In the genomic region with DNA sequence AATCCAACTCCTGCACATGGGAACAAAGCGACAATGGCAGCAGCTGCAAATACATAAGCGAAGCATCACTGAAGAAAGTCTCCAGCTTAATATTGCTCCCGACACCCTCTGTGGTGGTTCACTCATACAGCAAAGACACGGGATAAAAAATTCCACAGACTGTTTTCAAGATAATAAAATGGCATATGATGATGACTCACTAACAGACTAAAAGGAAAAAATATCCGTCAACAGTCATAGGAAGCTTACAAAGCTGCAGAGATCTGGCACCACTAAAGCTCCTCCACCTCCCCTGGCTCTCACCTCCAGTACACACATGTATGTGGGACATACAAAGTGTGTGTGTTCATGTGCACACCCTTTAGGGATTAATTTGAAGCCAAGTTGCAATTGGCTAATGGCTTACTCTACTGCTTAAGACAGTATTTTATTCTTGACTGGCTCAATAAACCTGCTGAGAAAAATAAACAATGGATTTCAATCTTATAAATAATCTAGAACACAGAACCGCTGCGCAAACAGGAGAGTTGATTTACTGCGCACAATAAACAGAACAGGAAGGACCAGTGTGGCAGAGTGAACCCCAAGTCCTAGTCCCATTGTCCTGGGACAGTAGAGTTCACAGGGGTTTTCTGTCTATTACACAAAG, we compare ENCODE assay signal across 9 cellular contexts.
DNase-seq lines count a peak whose midpoint lies in the region; ATAC-seq and TF ChIP-seq lines count a peak whose summit lies in the region.
"Had no signal": no experiment of that assay in that cellular context is flagged by ENCODE, and none has a peak within 500 bp of the region (broad histone marks: within the 10 kb centered on the region; RNA-seq: fewer than 3 reads in every experiment).

No MANE protein-coding gene starts in this region.

- H3K4me1 ChIP-seq in prostate gland (replicated peaks) (peaks cover 69% of the 10 kb centered on the region), testis (peaks cover 68% of the 10 kb centered on the region)

- no peak overlapping the region for H3K27ac Mint-ChIP-seq in T-helper 17 cell
- H3K27ac Mint-ChIP-seq in activated naive CD8-positive, alpha-beta T cell treated with anti-CD3 and anti-CD28 coated beads, Interleukin-2, amount 50 U/mL, for 24 hours = no peak overlapping the region

- H3K4me3 Mint-ChIP-seq in T-helper 17 cell = peak overlapping the region; percentile 39
- H3K4me3 Mint-ChIP-seq in activated naive CD8-positive, alpha-beta T cell treated with anti-CD3 and anti-CD28 coated beads, Interleukin-2, amount 50 U/mL, for 24 hours = no peak overlapping the region

- TF ChIP-seq CTCF in C4-2B (conservative IDR thresholded peaks at IDR 0.05) = 0 out of 2 replicates have a peak, but pooled peaks have one; percentile 7
- TF ChIP-seq CTCF in fibroblast of pulmonary artery (IDR thresholded peaks at IDR 0.05; ENCODE audit: low read length, missing control alignments) = peak; percentile 28
- peak in 1 of 4 experiments; percentile 8 for TF ChIP-seq CTCF in prostate gland (IDR thresholded peaks at IDR 0.05)
- TF ChIP-seq CTCF in testis (IDR thresholded peaks at IDR 0.05) = no peak

- TF ChIP-seq POLR2A in prostate gland (IDR thresholded peaks at IDR 0.05) = no peak
- TF ChIP-seq POLR2A in testis (IDR thresholded peaks at IDR 0.05) = no peak

- peak overlapping the region; percentile 93; the same call in 1 of the 2 replicates for H3K27ac ChIP-seq in C4-2B
- H3K27ac ChIP-seq in prostate gland = peak overlapping the region; percentile 78 to 93
- peak overlapping the region in 1 of 2 donors; percentile 43 for H3K27ac ChIP-seq in testis
- H3K27ac ChIP-seq: HL-60 had no signal

- peaks cover 56% of the 10 kb centered on the region for H3K4me1 Mint-ChIP-seq in T-helper 17 cell
- H3K4me1 Mint-ChIP-seq in activated naive CD8-positive, alpha-beta T cell treated with anti-CD3 and anti-CD28 coated beads, Interleukin-2, amount 50 U/mL, for 24 hours = peaks cover 48% of the 10 kb centered on the region

- H3K9me3 ChIP-seq in T-helper 17 cell (ENCODE audit: control insufficient read depth, low read length, poor library complexity, severe bottlenecking) = no peaks in the 10 kb centered on the region
- H3K9me3 ChIP-seq in prostate gland = no peaks in the 10 kb centered on the region
- no peaks in the 10 kb centered on the region for H3K9me3 ChIP-seq in testis

- DNase-seq in T-helper 17 cell = no peak
- peak; percentile 93 for DNase-seq in fibroblast of pulmonary artery (ENCODE audit: low read depth)
- DNase-seq in prostate gland (ENCODE audit: low spot score) = peak; percentile 89
- no peak for DNase-seq in activated naive CD8-positive, alpha-beta T cell treated with anti-CD3 and anti-CD28 coated beads, Interleukin-2, amount 50 U/mL, for 24 hours
- no peak for DNase-seq in testis

- WGBS in prostate gland = 21% methylated on average over 8 of the region's 8 CpGs
- WGBS in testis, 2 donors = 54 to 61% methylated on average over 8 of the region's 8 CpGs

- ATAC-seq in T-helper 17 cell (no peak), GM19395 (IDR thresholded peaks at IDR 0.05; ENCODE audit: unreplicated experiment) (no peak), GM21423 (IDR thresholded peaks at IDR 0.05; ENCODE audit: unreplicated experiment) (no peak)
- ATAC-seq in activated naive CD8-positive, alpha-beta T cell treated with anti-CD3 and anti-CD28 coated beads, Interleukin-2, amount 50 U/mL, for 24 hours = no peak

- no peaks in the 10 kb centered on the region for H3K27me3 Mint-ChIP-seq in T-helper 17 cell
- H3K27me3 Mint-ChIP-seq in activated naive CD8-positive, alpha-beta T cell treated with anti-CD3 and anti-CD28 coated beads, Interleukin-2, amount 50 U/mL, for 24 hours = no peaks in the 10 kb centered on the region

- H3K4me3 ChIP-seq in fibroblast of pulmonary artery (replicated peaks; ENCODE audit: low read depth, low read length) (no peak overlapping the region), prostate gland (peak overlapping the region in 1 of 2 donors; percentile 6), testis (no peak overlapping the region)

- H3K36me3 ChIP-seq in prostate gland (no peaks in the 10 kb centered on the region), testis (ENCODE audit: low read depth, missing control alignments) (no peaks in the 10 kb centered on the region)

- H3K9me3 Mint-ChIP-seq in activated naive CD8-positive, alpha-beta T cell treated with anti-CD3 and anti-CD28 coated beads, Interleukin-2, amount 50 U/mL, for 24 hours = no peaks in the 10 kb centered on the region

- intact Hi-C loops in prostate gland (cut with DNase I) (no loop called here), testis (cut with DNase I; ENCODE audit: low total_unique reads) (no loop called here)

- peaks cover 7% of the 10 kb centered on the region for H3K36me3 Mint-ChIP-seq in T-helper 17 cell (ENCODE audit: low read depth)
- H3K36me3 Mint-ChIP-seq in activated naive CD8-positive, alpha-beta T cell treated with anti-CD3 and anti-CD28 coated beads, Interleukin-2, amount 50 U/mL, for 24 hours (ENCODE audit: low read depth) = peaks cover 41% of the 10 kb centered on the region

- H3K27me3 ChIP-seq in prostate gland (replicated peaks; ENCODE audit: insufficient read depth) (no peaks in the 10 kb centered on the region), testis (no peaks in the 10 kb centered on the region)

Comparison
In these comparisons a context has a peak if more than half of its experiments do, and no peak if none do; other contexts are left out.
1. CTCF ChIP-seq: peak in C4-2B (single experiment) and fibroblast of pulmonary artery (single experiment); none in testis (0 of 3).
2. DNase-seq: peak in fibroblast of pulmonary artery (single experiment) and prostate gland (single experiment); none in T-helper 17 cell (0 of 3), activated naive CD8-positive, alpha-beta T cell treated with anti-CD3 and anti-CD28 coated beads, Interleukin-2, amount 50 U/mL, for 24 hours (single experiment) and testis (single experiment).